1 cellular context compared by ENCODE assay signal in genomic region chr12:90851800-90852718, GRCh38.
TF ChIP-seq lines count a peak whose summit lies in the region.

No MANE protein-coding gene starts in this region.

TF ChIP-seq in HepG2, 621 proteins besides CTCF, POLR2A, EP300 and RAD21 (continued from another document and continues in another):
- TF ChIP-seq LRRFIP1 (CRISPR knock-in tag; conservative IDR thresholded peaks at IDR 0.05): no peak
- 0 out of 2 replicates have a peak, but pooled peaks have one; percentile 14 for TF ChIP-seq SOX13 (IDR thresholded peaks at IDR 0.05)
- TF ChIP-seq SOX13 (CRISPR knock-in tag; conservative IDR thresholded peaks at IDR 0.05 in 1 of 2, IDR thresholded peaks at IDR 0.05 in 1 of 2): peak in 1 of 2 experiments; percentile 89; a peak in 2 of 4 replicates
- TF ChIP-seq DPF2 (CRISPR knock-in tag; IDR thresholded peaks at IDR 0.05; ENCODE audit: borderline replicate concordance, low read depth): peak; percentile 96
- no peak for TF ChIP-seq RNF219 (CRISPR knock-in tag; IDR thresholded peaks at IDR 0.05)
- TF ChIP-seq ZNF75D (CRISPR knock-in tag; IDR thresholded peaks at IDR 0.05; ENCODE audit: borderline replicate concordance): no peak
- TF ChIP-seq ZNF33B (CRISPR knock-in tag; IDR thresholded peaks at IDR 0.05): no peak
- peak; percentile 80; the same call in 1 of the 2 replicates for TF ChIP-seq MIER3 (CRISPR knock-in tag; IDR thresholded peaks at IDR 0.05; ENCODE audit: borderline replicate concordance)
- no peak for TF ChIP-seq TEF (CRISPR knock-in tag; IDR thresholded peaks at IDR 0.05)
- no peak for TF ChIP-seq CBX2 (IDR thresholded peaks at IDR 0.05; ENCODE audit: low read depth, low read length)
- no peak for TF ChIP-seq CBX2 (CRISPR knock-in tag; IDR thresholded peaks at IDR 0.05; ENCODE audit: low read depth)
- TF ChIP-seq ZBTB34 (CRISPR knock-in tag; IDR thresholded peaks at IDR 0.05): peak; percentile 77; the same call in 1 of the 2 replicates
- no peak for TF ChIP-seq HNRNPUL1 (IDR thresholded peaks at IDR 0.05; ENCODE audit: low read depth, low read length)
- TF ChIP-seq ZSCAN29 (CRISPR knock-in tag; conservative IDR thresholded peaks at IDR 0.05): peak; percentile 73; the same call in 1 of the 2 replicates
- TF ChIP-seq THAP11 (CRISPR knock-in tag; IDR thresholded peaks at IDR 0.05): peak; percentile 66
- TF ChIP-seq ZNF12 (CRISPR knock-in tag; IDR thresholded peaks at IDR 0.05): no peak
- no peak for TF ChIP-seq ZNF556 (CRISPR knock-in tag; IDR thresholded peaks at IDR 0.05; ENCODE audit: borderline replicate concordance)
- TF ChIP-seq MTA3 (CRISPR knock-in tag; IDR thresholded peaks at IDR 0.05): no peak
- TF ChIP-seq ZFP36L1 (CRISPR knock-in tag; IDR thresholded peaks at IDR 0.05): 0 out of 2 replicates have a peak, but pooled peaks have one; percentile 43
- no peak for TF ChIP-seq GRHL1 (CRISPR knock-in tag; conservative IDR thresholded peaks at IDR 0.05)
- TF ChIP-seq ZNF251 (CRISPR knock-in tag; IDR thresholded peaks at IDR 0.05): no peak
- no peak for TF ChIP-seq SCMH1 (CRISPR knock-in tag; IDR thresholded peaks at IDR 0.05; ENCODE audit: borderline replicate concordance)
- peak; percentile 44 for TF ChIP-seq SAP130 (CRISPR knock-in tag; IDR thresholded peaks at IDR 0.05; ENCODE audit: low read depth)
- TF ChIP-seq HNRNPK (IDR thresholded peaks at IDR 0.05; ENCODE audit: low read depth, low read length, poor library complexity, severe bottlenecking): no peak
- no peak for TF ChIP-seq TRAFD1 (CRISPR knock-in tag; IDR thresholded peaks at IDR 0.05; ENCODE audit: borderline replicate concordance)
- TF ChIP-seq HOXD1 (CRISPR knock-in tag; IDR thresholded peaks at IDR 0.05): peak; percentile 51; the same call in 1 of the 2 replicates
- no peak for TF ChIP-seq GLMP (CRISPR knock-in tag; IDR thresholded peaks at IDR 0.05; ENCODE audit: borderline replicate concordance)
- TF ChIP-seq HMG20A (CRISPR knock-in tag; IDR thresholded peaks at IDR 0.05; ENCODE audit: borderline replicate concordance): peak; percentile 93
- peak; percentile 98 for TF ChIP-seq NFIC (IDR thresholded peaks at IDR 0.05; ENCODE audit: low read length)
- peak; percentile 15; the same call in 1 of the 2 replicates for TF ChIP-seq STAG1 (CRISPR knock-in tag; IDR thresholded peaks at IDR 0.05)
- peak; percentile 38; the same call in 1 of the 2 replicates for TF ChIP-seq YEATS4 (CRISPR knock-in tag; IDR thresholded peaks at IDR 0.05; ENCODE audit: borderline replicate concordance)
- peak; percentile 86; the same call in 1 of the 2 replicates for TF ChIP-seq REPIN1 (CRISPR knock-in tag; IDR thresholded peaks at IDR 0.05; ENCODE audit: borderline replicate concordance, low read depth)
- no peak for TF ChIP-seq SETDB1 (CRISPR knock-in tag; IDR thresholded peaks at IDR 0.05; ENCODE audit: borderline replicate concordance)
- TF ChIP-seq ZNF234 (CRISPR knock-in tag; conservative IDR thresholded peaks at IDR 0.05): no peak
- TF ChIP-seq CBX5 (CRISPR knock-in tag; IDR thresholded peaks at IDR 0.05; ENCODE audit: borderline replicate concordance): no peak
- no peak for TF ChIP-seq SMAD9 (CRISPR knock-in tag; IDR thresholded peaks at IDR 0.05)
- TF ChIP-seq TBX2 (CRISPR knock-in tag; IDR thresholded peaks at IDR 0.05; ENCODE audit: borderline replicate concordance): peak; percentile 53
- TF ChIP-seq HOXA5 (CRISPR knock-in tag; IDR thresholded peaks at IDR 0.05): no peak
- TF ChIP-seq ZNF549 (CRISPR knock-in tag; IDR thresholded peaks at IDR 0.05): no peak
- no peak for TF ChIP-seq ZNF484 (CRISPR knock-in tag; IDR thresholded peaks at IDR 0.05; ENCODE audit: borderline replicate concordance, low read depth)
- TF ChIP-seq E2F1 (CRISPR knock-in tag; IDR thresholded peaks at IDR 0.05): no peak
- peak; percentile 55; the same call in 1 of the 2 replicates for TF ChIP-seq FOSL2 (CRISPR knock-in tag; IDR thresholded peaks at IDR 0.05)
- no peak for TF ChIP-seq ZNF468 (CRISPR knock-in tag; IDR thresholded peaks at IDR 0.05)
- TF ChIP-seq ZFP41 (CRISPR knock-in tag; IDR thresholded peaks at IDR 0.05; ENCODE audit: borderline replicate concordance): no peak
- TF ChIP-seq ELF3 (CRISPR knock-in tag; IDR thresholded peaks at IDR 0.05): peak; percentile 76; the same call in 1 of the 2 replicates
- TF ChIP-seq MAFG (CRISPR knock-in tag; IDR thresholded peaks at IDR 0.05): no peak
- TF ChIP-seq ZNF280D (CRISPR knock-in tag; IDR thresholded peaks at IDR 0.05): no peak
- peak; percentile 84 for TF ChIP-seq TCF7 (IDR thresholded peaks at IDR 0.05; ENCODE audit: low read depth)
- TF ChIP-seq ZNF652 (CRISPR knock-in tag; IDR thresholded peaks at IDR 0.05; ENCODE audit: borderline replicate concordance, low read depth): peak; percentile 75
- no peak for TF ChIP-seq ZSCAN31 (CRISPR knock-in tag; IDR thresholded peaks at IDR 0.05; ENCODE audit: low read depth)
- 0 out of 2 replicates have a peak, but pooled peaks have one; percentile 52 for TF ChIP-seq SRF (IDR thresholded peaks at IDR 0.05; ENCODE audit: low read depth, low read length)
